Comparison of ENCODE assay signal across 8 cellular contexts in the genomic region with DNA sequence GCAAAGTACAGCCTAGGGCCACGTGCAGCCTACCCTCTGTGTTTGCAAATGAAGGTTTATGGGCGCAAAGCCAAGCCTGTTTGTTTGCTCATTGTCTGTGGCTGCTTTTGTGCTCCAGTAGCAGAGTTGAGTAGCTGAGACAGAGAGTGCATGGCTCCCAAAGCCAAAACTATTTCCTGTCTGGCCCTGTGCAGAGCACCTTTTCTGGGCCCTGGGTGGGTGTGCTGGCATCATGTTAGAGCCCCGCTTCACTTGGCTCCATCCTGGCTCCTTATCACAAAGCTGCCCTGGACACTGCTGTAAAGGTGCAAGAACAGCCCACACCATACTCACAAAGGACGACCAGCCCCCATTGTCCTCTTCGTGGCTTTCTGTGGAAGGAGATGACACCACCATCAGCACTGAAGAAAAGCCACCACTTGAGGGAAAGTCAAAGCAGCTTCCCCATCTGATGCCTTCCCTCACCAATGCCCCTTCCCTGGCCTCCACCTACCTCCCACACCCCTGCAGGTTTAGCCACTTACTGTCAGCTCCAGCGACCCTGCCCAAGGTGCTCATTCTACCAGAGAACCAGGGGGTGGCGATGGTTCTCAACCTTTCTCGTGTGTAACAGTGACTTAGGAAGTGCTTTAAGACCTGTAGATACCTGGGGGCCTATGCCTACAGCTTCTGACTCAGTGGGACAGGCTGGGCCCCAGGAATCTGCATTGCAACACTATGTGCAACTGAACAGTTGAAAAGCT. TPM values are rescaled to one million over a fixed set of nuclear protein-coding genes. Genes with fewer than 3 reads are reported as not detected.
DNase-seq lines count a peak whose midpoint lies in the region; ATAC-seq and TF ChIP-seq lines count a peak whose summit lies in the region.

No MANE protein-coding gene starts in this region.

- peaks cover 40% of the 10 kb centered on the region for H3K4me1 Mint-ChIP-seq in WTC11
- H3K4me1 Mint-ChIP-seq in stimulated activated naive B cell treated with anti-CD40 and anti-IgM and Interleukin-4, amounts not matched to agents 10 μg/mL and 1 μg/mL and 100 μg/mL, for 72 hours: peaks cover 46 to 53% of the 10 kb centered on the region in 2 donors

- no peak overlapping the region for H3K27ac ChIP-seq in MM.1S (ENCODE audit: low read length)

- no peaks in the 10 kb centered on the region; the same call in 1 of the 2 replicates for H3K36me3 ChIP-seq in MM.1S (replicated peaks; ENCODE audit: insufficient read depth, low read length)

- peaks cover 24% of the 10 kb centered on the region for H3K27me3 Mint-ChIP-seq in WTC11 (ENCODE audit: low read depth)
- H3K27me3 Mint-ChIP-seq in stimulated activated naive B cell treated with anti-CD40 and anti-IgM and Interleukin-4, amounts not matched to agents 10 μg/mL and 1 μg/mL and 100 μg/mL, for 72 hours: no peaks in the 10 kb centered on the region

- no peak overlapping the region for H3K27ac Mint-ChIP-seq in WTC11
- peak overlapping the region; percentile 84 for H3K27ac Mint-ChIP-seq in stimulated activated naive B cell treated with anti-CD40 and anti-IgM and Interleukin-4, amounts not matched to agents 10 μg/mL and 1 μg/mL and 100 μg/mL, for 72 hours

- H3K9me3 Mint-ChIP-seq in WTC11: no peaks in the 10 kb centered on the region
- no peaks in the 10 kb centered on the region for H3K9me3 Mint-ChIP-seq in stimulated activated naive B cell treated with anti-CD40 and anti-IgM and Interleukin-4, amounts not matched to agents 10 μg/mL and 1 μg/mL and 100 μg/mL, for 72 hours

- CTCF ChIA-PET in WTC11 (lab: Charles Lee): interaction anchor here (0.5 to 3.2 kb wide), 25 partner anchors 9 to 358 kb away, joined by 3 to 48 read pairs (median 4); partner anchors contain the start of gene KCNMB1

- DNase-seq in Caki2 (ENCODE audit: low read depth): peak; percentile 24
- peak; percentile 30 for DNase-seq in MM.1S
- peak; percentile 72 for DNase-seq in WTC11 (ENCODE audit: low spot score)
- DNase-seq in epithelial cell of esophagus (ENCODE audit: low read depth): peak; percentile 44
- DNase-seq in stimulated activated naive B cell treated with anti-CD40 and anti-IgM and Interleukin-4, amounts not matched to agents 10 μg/mL and 1 μg/mL and 100 μg/mL, for 72 hours: peak; percentile 58

- H3F3A ChIP-seq in MM.1S (ENCODE audit: insufficient read depth, low read length): peaks cover 31% of the 10 kb centered on the region

- POLR2A ChIA-PET in WTC11 (lab: Charles Lee): interaction anchor here (0.6 to 1.1 kb wide), 2 partner anchors 24 to 34 kb away, joined by 3 to 4 read pairs; partner anchors contain the start of gene LCP2

- no peaks in the 10 kb centered on the region for H3K9me3 ChIP-seq in MM.1S (replicated peaks; ENCODE audit: insufficient read depth, low read length)

- peak; percentile 31 for TF ChIP-seq CTCF in MM.1S (IDR thresholded peaks at IDR 0.05; ENCODE audit: low read length)
- no peak for TF ChIP-seq CTCF in WTC11 (IDR thresholded peaks at IDR 0.05)
- no peak for TF ChIP-seq CTCF in epithelial cell of esophagus (IDR thresholded peaks at IDR 0.05; ENCODE audit: insufficient read depth, low read depth, low read length, missing control alignments)

- H3K4me3 Mint-ChIP-seq in WTC11: no peak overlapping the region
- H3K4me3 Mint-ChIP-seq in stimulated activated naive B cell treated with anti-CD40 and anti-IgM and Interleukin-4, amounts not matched to agents 10 μg/mL and 1 μg/mL and 100 μg/mL, for 72 hours: peak overlapping the region; percentile 19 to 44

- peaks cover 48% of the 10 kb centered on the region for H3K4me1 ChIP-seq in MM.1S (ENCODE audit: low read length)

- no peaks in the 10 kb centered on the region for H4K20me1 ChIP-seq in MM.1S (ENCODE audit: insufficient read depth, low read length)

- no peak overlapping the region for H3K9ac ChIP-seq in MM.1S (ENCODE audit: low read length)

- ATAC-seq in WTC11: peak; percentile 84
- peak; percentile 40 to 41 for ATAC-seq in stimulated activated naive B cell treated with anti-CD40 and anti-IgM and Interleukin-4, amounts not matched to agents 10 μg/mL and 1 μg/mL and 100 μg/mL, for 72 hours (replicated peaks)
- no peak for ATAC-seq in HG02852 (IDR thresholded peaks at IDR 0.05; ENCODE audit: unreplicated experiment)
- no peak for ATAC-seq in HG02759 (IDR thresholded peaks at IDR 0.05; ENCODE audit: unreplicated experiment)
- no peak for ATAC-seq in GM18517 (IDR thresholded peaks at IDR 0.05; ENCODE audit: unreplicated experiment)

- no peaks in the 10 kb centered on the region for H3K9me2 ChIP-seq in MM.1S (replicated peaks; ENCODE audit: insufficient read depth, low read length)

- in situ Hi-C loops in Caki2 (cut with HindIII; ENCODE audit: low pct_unique_long_range_greater_than_20kb, low sequenced_read_pairs): no loop called here

- no peaks in the 10 kb centered on the region for H3K36me3 Mint-ChIP-seq in WTC11
- H3K36me3 Mint-ChIP-seq in stimulated activated naive B cell treated with anti-CD40 and anti-IgM and Interleukin-4, amounts not matched to agents 10 μg/mL and 1 μg/mL and 100 μg/mL, for 72 hours: peaks cover 11 to 25% of the 10 kb centered on the region in 2 donors

- no peaks in the 10 kb centered on the region for H3K27me3 ChIP-seq in MM.1S (replicated peaks; ENCODE audit: insufficient read depth, low read length)

- H2AFZ ChIP-seq in MM.1S (ENCODE audit: low read length): no peak overlapping the region

- H3K4me2 ChIP-seq in MM.1S (ENCODE audit: low read depth, low read length): no peak overlapping the region

- peaks cover 27% of the 10 kb centered on the region for H3K79me2 ChIP-seq in MM.1S (ENCODE audit: low read length)

- H3K4me3 ChIP-seq in MM.1S (ENCODE audit: low read length): no peak overlapping the region
- no peak overlapping the region for H3K4me3 ChIP-seq in epithelial cell of esophagus (ENCODE audit: low read length)

TF ChIP-seq in WTC11, 78 proteins besides CTCF, POLR2A, EP300 and RAD21:
- no peak for TF ChIP-seq CBFB (CRISPR knock-in tag; IDR thresholded peaks at IDR 0.05; ENCODE audit: low read depth)
- TF ChIP-seq ETV6 (CRISPR knock-in tag; IDR thresholded peaks at IDR 0.05): peak; percentile 57; the same call in 1 of the 2 replicates
- no peak for TF ChIP-seq HMGA2 (CRISPR knock-in tag; IDR thresholded peaks at IDR 0.05)
- TF ChIP-seq ZNF138 (CRISPR knock-in tag; conservative IDR thresholded peaks at IDR 0.05): no peak
TF ChIP-seq in WTC11: peak in this region for 1.

RNA-seq across cellular contexts. Expression of gene LCP2, which starts 23.4 kb away (rescaled TPM):
- not detected in 2 replicates for total RNA-seq in Caki2 (2014; rRNA removed; shearing (Covaris generic); ENCODE audit: low replicate concordance)
- 0.37 to 0.73 TPM (median 0.72 TPM) in 3 replicates for total RNA-seq in WTC11 (2021)

RNA-seq across cellular contexts. Expression of gene C5orf58, which starts 41.4 kb away (rescaled TPM):
- total RNA-seq in Caki2 (2014; rRNA removed; shearing (Covaris generic); ENCODE audit: low replicate concordance): not detected in 2 replicates
- 2.0 to 3.0 TPM (median 2.1 TPM) in 3 replicates for total RNA-seq in WTC11 (2021)

Comparison
In these comparisons a context has a peak if more than half of its experiments do, and no peak if none do; other contexts are left out.
1. ATAC-seq: peak in WTC11 (single experiment) and stimulated activated naive B cell treated with anti-CD40 and anti-IgM and Interleukin-4, amounts not matched to agents 10 μg/mL and 1 μg/mL and 100 μg/mL, for 72 hours (2 of 2); none in HG02852 (single experiment), HG02759 (single experiment) and GM18517 (single experiment).
2. Peak in every context shown above with its lines, with median percentiles within 50 percentile points of each other: DNase-seq.